Comparison of ENCODE assay signal across 8 cellular contexts in the genomic region with DNA sequence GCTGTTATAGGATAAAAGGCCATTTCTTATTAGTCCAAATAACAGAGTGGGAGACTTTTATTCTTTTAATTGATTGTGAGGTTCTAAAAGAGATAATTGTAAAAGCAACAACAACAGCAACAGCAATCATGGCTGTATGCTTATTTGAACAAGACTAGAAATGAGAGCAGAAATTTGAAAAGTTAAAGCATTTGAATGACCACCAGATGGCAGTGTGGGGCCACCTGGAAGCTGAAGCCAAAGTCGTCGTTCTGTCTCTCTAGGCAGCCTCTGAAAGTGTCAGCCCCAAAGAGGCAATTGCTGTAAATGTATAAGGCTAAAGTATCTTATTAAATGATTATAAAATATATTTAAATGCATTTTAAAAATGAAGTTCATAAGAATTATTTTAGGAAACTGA.
DNase-seq lines count a peak whose midpoint lies in the region.

No MANE protein-coding gene starts in this region.

- no peaks in the 10 kb centered on the region for H3K36me3 ChIP-seq in HAP-1 (replicated peaks)

- DNase-seq in GDM1 (lab: John Stamatoyannopoulos, UW), result peak; percentile 38
- peak; percentile 75 to 77 for DNase-seq in HAP-1 (ENCODE audit: low spot score in 2 of 2)
- DNase-seq in NCI-H1436 (lab: John Stamatoyannopoulos, UW), result peak; percentile 57
- peak; percentile 6 to 75 (median 26) for DNase-seq in T-helper 2 cell
- DNase-seq in anterior cingulate cortex (lab: John Stamatoyannopoulos, UW), result peak in 39 of 58 donors; percentile 0 to 61 (median 8)
- DNase-seq in hypothalamus (lab: John Stamatoyannopoulos, UW), result peak in 34 of 51 donors; percentile 0 to 55 (median 6)
- DNase-seq in stimulated activated CD4-positive, alpha-beta T cell treated with anti-CD3 and anti-CD28 coated beads, Interleukin-15, amount 100 ng/mL, for 24 hours, result peak; percentile 58
- no peak for DNase-seq in OCI-M2 (lab: John Stamatoyannopoulos, UW; ENCODE audit: unreplicated experiment)

- in situ Hi-C loops in HAP-1 (cut with MboI; ENCODE audit: low sequenced_read_pairs), result no loop called here

- H3K9me3 ChIP-seq in HAP-1, result no peaks in the 10 kb centered on the region

- no peak overlapping the region for H3K4me3 ChIP-seq in HAP-1

- H3K4me1 ChIP-seq in HAP-1, result no peaks in the 10 kb centered on the region

- H3K27me3 ChIP-seq in HAP-1 (ENCODE audit: low read depth), result no peaks in the 10 kb centered on the region
